Comparison of ENCODE assay signal across 1 cellular context in genomic region chr9:131255731-131256197, GRCh38.
TF ChIP-seq lines count a peak whose summit lies in the region.

No MANE protein-coding gene starts in this region.

TF ChIP-seq in GM12878, 131 proteins besides CTCF, POLR2A, EP300 and RAD21:
- TF ChIP-seq, protein P1, sequence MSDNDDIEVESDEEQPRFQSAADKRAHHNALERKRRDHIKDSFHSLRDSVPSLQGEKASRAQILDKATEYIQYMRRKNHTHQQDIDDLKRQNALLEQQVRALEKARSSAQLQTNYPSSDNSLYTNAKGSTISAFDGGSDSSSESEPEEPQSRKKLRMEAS (IDR thresholded peaks at IDR 0.05; ENCODE audit: low read depth, low read length) = no peak
- no peak for TF ChIP-seq NFYA (IDR thresholded peaks at IDR 0.05; ENCODE audit: borderline replicate concordance, low read depth, low read length)
- no peak for TF ChIP-seq SREBF2 (IDR thresholded peaks at IDR 0.05; ENCODE audit: low read length)
- TF ChIP-seq KAT2A (conservative IDR thresholded peaks at IDR 0.05; ENCODE audit: control insufficient read depth, low read depth, low read length) = no peak
- TF ChIP-seq SUPT20H (IDR thresholded peaks at IDR 0.05; ENCODE audit: borderline replicate concordance, control insufficient read depth, low read depth, low read length) = no peak
- TF ChIP-seq, protein P2, sequence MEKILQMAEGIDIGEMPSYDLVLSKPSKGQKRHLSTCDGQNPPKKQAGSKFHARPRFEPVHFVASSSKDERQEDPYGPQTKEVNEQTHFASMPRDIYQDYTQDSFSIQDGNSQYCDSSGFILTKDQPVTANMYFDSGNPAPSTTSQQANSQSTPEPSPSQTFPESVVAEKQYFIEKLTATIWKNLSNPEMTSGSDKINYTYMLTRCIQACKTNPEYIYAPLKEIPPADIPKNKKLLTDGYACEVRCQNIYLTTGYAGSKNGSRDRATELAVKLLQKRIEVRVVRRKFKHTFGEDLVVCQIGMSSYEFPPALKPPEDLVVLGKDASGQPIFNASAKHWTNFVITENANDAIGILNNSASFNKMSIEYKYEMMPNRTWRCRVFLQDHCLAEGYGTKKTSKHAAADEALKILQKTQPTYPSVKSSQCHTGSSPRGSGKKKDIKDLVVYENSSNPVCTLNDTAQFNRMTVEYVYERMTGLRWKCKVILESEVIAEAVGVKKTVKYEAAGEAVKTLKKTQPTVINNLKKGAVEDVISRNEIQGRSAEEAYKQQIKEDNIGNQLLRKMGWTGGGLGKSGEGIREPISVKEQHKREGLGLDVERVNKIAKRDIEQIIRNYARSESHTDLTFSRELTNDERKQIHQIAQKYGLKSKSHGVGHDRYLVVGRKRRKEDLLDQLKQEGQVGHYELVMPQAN (conservative IDR thresholded peaks at IDR 0.05) = no peak
- TF ChIP-seq STAT3 (IDR thresholded peaks at IDR 0.05; ENCODE audit: low read depth, low read length) = no peak
- TF ChIP-seq IRF4 (IDR thresholded peaks at IDR 0.05; ENCODE audit: low read depth, low read length) = 0 out of 2 replicates have a peak, but pooled peaks have one; percentile 10
- TF ChIP-seq NRF1 (conservative IDR thresholded peaks at IDR 0.05; ENCODE audit: low read depth, low read length) = no peak
- TF ChIP-seq MEF2A (IDR thresholded peaks at IDR 0.05; ENCODE audit: insufficient read depth, low read depth, low read length) = no peak
- TF ChIP-seq TCF3 (IDR thresholded peaks at IDR 0.05; ENCODE audit: borderline replicate concordance, insufficient read depth, low read depth, low read length) = 0 out of 2 replicates have a peak, but pooled peaks have one; percentile 17
- TF ChIP-seq CBFB (IDR thresholded peaks at IDR 0.05; ENCODE audit: low read depth) = no peak
- no peak for TF ChIP-seq NR2C2 (IDR thresholded peaks at IDR 0.05; ENCODE audit: borderline replicate concordance, control insufficient read depth, insufficient read length, low read depth)
